In the genomic region with DNA sequence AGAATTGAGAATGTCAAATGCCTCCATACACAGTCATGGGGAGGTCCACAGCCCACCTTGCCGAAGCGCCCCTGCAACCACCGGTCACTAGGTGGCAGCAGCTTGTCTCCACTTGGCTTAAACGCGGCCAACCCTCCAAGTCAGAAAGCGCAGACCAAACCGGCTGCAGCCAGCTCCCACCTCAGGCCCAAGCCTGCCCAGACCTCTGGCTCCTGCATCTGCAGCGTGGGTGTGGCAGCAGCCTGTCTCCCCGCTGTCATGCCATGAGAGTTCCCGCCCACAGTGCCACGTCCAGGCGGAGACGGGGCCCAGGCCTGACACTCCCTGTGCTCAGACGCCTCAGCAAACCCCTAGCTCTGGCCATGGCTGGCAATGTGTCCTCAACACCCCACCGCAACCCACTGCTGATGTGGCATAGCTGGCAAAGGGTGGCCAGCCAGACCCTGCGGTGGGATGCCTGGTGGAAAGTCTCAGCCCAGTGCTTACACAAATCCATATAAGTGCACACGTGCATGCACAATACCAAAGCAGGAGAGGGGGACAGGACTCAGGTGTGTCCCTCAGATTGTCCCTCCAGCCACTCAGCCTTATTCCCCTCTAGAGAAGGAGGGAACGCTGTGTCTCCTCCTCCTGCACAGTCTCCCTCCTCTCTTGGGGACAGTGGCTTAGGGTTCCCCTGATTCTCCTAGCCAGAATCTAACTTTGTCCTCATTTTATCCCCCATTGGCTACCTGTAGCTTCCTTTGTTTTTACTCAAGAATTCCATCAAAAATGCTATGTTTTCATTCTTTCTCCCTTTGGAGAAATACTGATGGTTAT, we compare ENCODE assay signal across 8 cellular contexts. TPM values are rescaled to one million over a fixed set of nuclear protein-coding genes. Genes with fewer than 3 reads are reported as not detected.
DNase-seq lines count a peak whose midpoint lies in the region; ATAC-seq and TF ChIP-seq lines count a peak whose summit lies in the region.

No MANE protein-coding gene starts in this region.

- H3F3A ChIP-seq in PC-9 (ENCODE audit: insufficient read depth, low read depth), result peaks cover 31% of the 10 kb centered on the region

- no peak overlapping the region for H3K27ac Mint-ChIP-seq in activated T-cell treated with anti-CD3 and anti-CD28 coated beads, Interleukin-2, amount 50 U/mL, for 72 hours
- H3K27ac Mint-ChIP-seq in natural killer cell, result no peak overlapping the region

- H3K79me2 ChIP-seq in PC-9 (ENCODE audit: low read depth), result no peaks in the 10 kb centered on the region

- peaks cover 38% of the 10 kb centered on the region for H3K4me1 Mint-ChIP-seq in activated T-cell treated with anti-CD3 and anti-CD28 coated beads, Interleukin-2, amount 50 U/mL, for 72 hours (ENCODE audit: low read depth)
- peaks cover 34% of the 10 kb centered on the region in 2 donors for H3K4me1 Mint-ChIP-seq in natural killer cell

- peak overlapping the region; percentile 100 for H3K4me2 ChIP-seq in PC-9

- intact Hi-C loops in PC-9 (cut with micrococcal nuclease; ENCODE audit: unreplicated experiment) (loop anchor here (1.0 to 10.0 kb wide), 8 partner anchors 22 to 1008 kb away; partner anchors contain the start of gene NFE2L1), natural killer cell (cut with micrococcal nuclease) (loop anchor here (2.0 kb wide), 1 partner anchor 592 kb away; no protein-coding TSS in a partner anchor)

- H3K9me3 ChIP-seq in PC-9 (ENCODE audit: insufficient read depth, low read depth), result no peaks in the 10 kb centered on the region

- H3K4me1 ChIP-seq in PC-9 (replicated peaks; ENCODE audit: insufficient read depth), result peaks cover 27% of the 10 kb centered on the region

- no peaks in the 10 kb centered on the region for H3K9me3 Mint-ChIP-seq in activated T-cell treated with anti-CD3 and anti-CD28 coated beads, Interleukin-2, amount 50 U/mL, for 72 hours
- no peaks in the 10 kb centered on the region for H3K9me3 Mint-ChIP-seq in natural killer cell

- H3K4me3 ChIP-seq in PC-9, result peak overlapping the region; percentile 67; the same call in 1 of the 2 replicates

- no peaks in the 10 kb centered on the region for H3K9me2 ChIP-seq in PC-9 (ENCODE audit: insufficient read depth)

- H3K27ac ChIP-seq in PC-9, result peak overlapping the region; percentile 75

- no peaks in the 10 kb centered on the region; the same call in 1 of the 2 replicates for H3K27me3 ChIP-seq in PC-9 (ENCODE audit: insufficient read depth, low read depth)

- H3K36me3 ChIP-seq in PC-9 (ENCODE audit: low read depth), result no peaks in the 10 kb centered on the region

- no peaks in the 10 kb centered on the region for H4K20me1 ChIP-seq in PC-9 (ENCODE audit: insufficient read depth)

- H3K36me3 Mint-ChIP-seq in activated T-cell treated with anti-CD3 and anti-CD28 coated beads, Interleukin-2, amount 50 U/mL, for 72 hours (ENCODE audit: insufficient read depth in 2 of 2), result peaks cover 0 to 3% of the 10 kb centered on the region in 2 donors
- no peaks in the 10 kb centered on the region for H3K36me3 Mint-ChIP-seq in natural killer cell

- BruUV-seq in PC-9 (replicated peaks; lab: Mats Ljungman, UMichigan), result no TSS peak

- peak; percentile 23 to 30 for ATAC-seq in activated T-cell treated with anti-CD3 and anti-CD28 coated beads, Interleukin-2, amount 50 U/mL, for 72 hours (replicated peaks in 1 of 2)
- ATAC-seq in natural killer cell, result peak; percentile 21 to 28 (median 27)
- peak; percentile 20 for ATAC-seq in stimulated activated naive CD8-positive, alpha-beta T cell treated with anti-CD3 and anti-CD28 coated beads, Interleukin-15, Interleukin-2, amounts not matched to agents 100 U/mL and 50 U/mL, for 24 hours
- no peak for ATAC-seq in HG03280 (IDR thresholded peaks at IDR 0.05; ENCODE audit: unreplicated experiment)

- peaks cover 43% of the 10 kb centered on the region for H3K27me3 Mint-ChIP-seq in activated T-cell treated with anti-CD3 and anti-CD28 coated beads, Interleukin-2, amount 50 U/mL, for 72 hours (ENCODE audit: low read depth)
- peaks cover 27 to 30% of the 10 kb centered on the region in 2 donors for H3K27me3 Mint-ChIP-seq in natural killer cell (ENCODE audit: low read depth in 2 of 2)

- POLR2A ChIA-PET in PC-9 (lab: Charles Lee; ENCODE audit: unreplicated experiment), result interaction anchor here (0.6 to 0.7 kb wide), 2 partner anchors 378 to 556 kb away, joined by 3 to 8 read pairs; no protein-coding TSS in a partner anchor

- H3K4me3 Mint-ChIP-seq in activated T-cell treated with anti-CD3 and anti-CD28 coated beads, Interleukin-2, amount 50 U/mL, for 72 hours, result peak overlapping the region in 1 of 2 donors; percentile 87
- no peak overlapping the region for H3K4me3 Mint-ChIP-seq in natural killer cell

- DNase-seq in GM04504 (ENCODE audit: low read depth) (peak; percentile 90), Kasumi-1 (lab: John Stamatoyannopoulos, UW) (peak; percentile 87 to 90), PC-9 (peak; percentile 80 to 83), fibroblast of gingiva (ENCODE audit: low read depth) (peak; percentile 93), natural killer cell (peak; percentile 65)
- DNase-seq in activated T-cell treated with anti-CD3 and anti-CD28 coated beads, Interleukin-2, amount 50 U/mL, for 72 hours, result peak; percentile 79 to 85
- peak; percentile 84 for DNase-seq in stimulated activated naive CD8-positive, alpha-beta T cell treated with anti-CD3 and anti-CD28 coated beads, Interleukin-15, Interleukin-2, amounts not matched to agents 100 U/mL and 50 U/mL, for 24 hours

- TF ChIP-seq CTCF in PC-9 (conservative IDR thresholded peaks at IDR 0.05), result peak; percentile 98
- TF ChIP-seq CTCF in natural killer cell (IDR thresholded peaks at IDR 0.05), result peak; percentile 68

- CTCF ChIA-PET in PC-9 (lab: Charles Lee), result interaction anchor here (0.7 to 1.2 kb wide), 3 partner anchors 40 to 205 kb away, joined by 3 read pairs; partner anchors contain the start of genes OSBPL7 and SNX11

- no peak overlapping the region for H2AFZ ChIP-seq in PC-9

RNA-seq across cellular contexts. Expression of gene COPZ2, which starts 10.9 kb away (rescaled TPM):
- total RNA-seq in PC-9 (2021), result 2.6 and 2.7 TPM in 2 replicates
- 10 to 100 TPM; 11.7 to 14.2 TPM for total RNA-seq in activated T-cell treated with anti-CD3 and anti-CD28 coated beads, Interleukin-2, amount 50 U/mL, for 72 hours
- total RNA-seq in natural killer cell, result 10 to 100 TPM; 15.9 to 19.1 (median 16.5) TPM

RNA-seq across cellular contexts. Expression of gene NFE2L1, which starts 21.4 kb away (rescaled TPM):
- 85.5 and 91.7 TPM in 2 replicates for total RNA-seq in PC-9 (2021)
- 100 to 1,000 TPM; 214 to 237 TPM for total RNA-seq in activated T-cell treated with anti-CD3 and anti-CD28 coated beads, Interleukin-2, amount 50 U/mL, for 72 hours
- total RNA-seq in natural killer cell, result 10 to 100 TPM; 38.6 to 53.4 (median 47.5) TPM

RNA-seq across cellular contexts. Expression of gene CDK5RAP3, which starts 55.8 kb away (rescaled TPM):
- total RNA-seq in PC-9 (2021) (147 and 195 TPM in 2 replicates), natural killer cell (100 to 1,000 TPM; 289 to 300 (median 292) TPM)
- 100 to 1,000 TPM; 232 to 255 TPM for total RNA-seq in activated T-cell treated with anti-CD3 and anti-CD28 coated beads, Interleukin-2, amount 50 U/mL, for 72 hours
